In genomic region chr22:46294784-46295183, GRCh38 we compare ENCODE assay signal across 1 cellular context.
TF ChIP-seq lines count a peak whose summit lies in the region.

No MANE protein-coding gene starts in this region.

TF ChIP-seq in HepG2, 621 proteins besides CTCF, POLR2A, EP300 and RAD21:
- TF ChIP-seq CC2D1A (CRISPR knock-in tag; IDR thresholded peaks at IDR 0.05) (no peak), ZBTB20 (CRISPR knock-in tag; IDR thresholded peaks at IDR 0.05; ENCODE audit: borderline replicate concordance, low read depth) (no peak), RARG (CRISPR knock-in tag; IDR thresholded peaks at IDR 0.05; ENCODE audit: low read depth) (no peak), POGK (CRISPR knock-in tag; conservative IDR thresholded peaks at IDR 0.05) (no peak), CENPX (CRISPR knock-in tag; IDR thresholded peaks at IDR 0.05) (no peak), LCORL (IDR thresholded peaks at IDR 0.05) (no peak), LCORL (CRISPR knock-in tag; IDR thresholded peaks at IDR 0.05) (no peak), KAT7 (CRISPR knock-in tag; IDR thresholded peaks at IDR 0.05; ENCODE audit: borderline replicate concordance) (no peak), ZNF776 (CRISPR knock-in tag; IDR thresholded peaks at IDR 0.05) (no peak), POLR2AphosphoS2 (IDR thresholded peaks at IDR 0.05; ENCODE audit: low read depth, low read length) (0 out of 2 replicates have a peak, but pooled peaks have one; percentile 50), NR2F6 (IDR thresholded peaks at IDR 0.05) (no peak), NR2F6 (CRISPR knock-in tag; IDR thresholded peaks at IDR 0.05) (no peak), ZNF780A (CRISPR knock-in tag; IDR thresholded peaks at IDR 0.05) (no peak), NR2F1 (CRISPR knock-in tag; IDR thresholded peaks at IDR 0.05) (no peak), ZNF468 (CRISPR knock-in tag; IDR thresholded peaks at IDR 0.05) (no peak), FOXP1 (IDR thresholded peaks at IDR 0.05) (no peak), FOXP1 (CRISPR knock-in tag; IDR thresholded peaks at IDR 0.05) (no peak), GFI1 (CRISPR knock-in tag; IDR thresholded peaks at IDR 0.05; ENCODE audit: borderline replicate concordance) (no peak), ETV6 (CRISPR knock-in tag; conservative IDR thresholded peaks at IDR 0.05) (no peak), POLR2AphosphoS5 (IDR thresholded peaks at IDR 0.05; ENCODE audit: low read depth, low read length) (0 out of 2 replicates have a peak, but pooled peaks have one; percentile 5), RBM22 (optimal IDR thresholded peaks at IDR 0.05; ENCODE audit: low read length) (peak; percentile 87), RXRB (CRISPR knock-in tag; IDR thresholded peaks at IDR 0.05; ENCODE audit: borderline replicate concordance) (no peak), TAF1 (CRISPR knock-in tag; IDR thresholded peaks at IDR 0.05) (no peak), TOE1 (CRISPR knock-in tag; IDR thresholded peaks at IDR 0.05) (no peak), ETV5 (CRISPR knock-in tag; IDR thresholded peaks at IDR 0.05; ENCODE audit: borderline replicate concordance) (no peak), AGO2 (optimal IDR thresholded peaks at IDR 0.05; ENCODE audit: low read depth, low read length) (peak; percentile 75), HES4 (CRISPR knock-in tag; IDR thresholded peaks at IDR 0.05; ENCODE audit: borderline replicate concordance) (no peak), KAT2B (IDR thresholded peaks at IDR 0.05; ENCODE audit: borderline replicate concordance, low read depth, low read length) (no peak)
